In the genomic region with DNA sequence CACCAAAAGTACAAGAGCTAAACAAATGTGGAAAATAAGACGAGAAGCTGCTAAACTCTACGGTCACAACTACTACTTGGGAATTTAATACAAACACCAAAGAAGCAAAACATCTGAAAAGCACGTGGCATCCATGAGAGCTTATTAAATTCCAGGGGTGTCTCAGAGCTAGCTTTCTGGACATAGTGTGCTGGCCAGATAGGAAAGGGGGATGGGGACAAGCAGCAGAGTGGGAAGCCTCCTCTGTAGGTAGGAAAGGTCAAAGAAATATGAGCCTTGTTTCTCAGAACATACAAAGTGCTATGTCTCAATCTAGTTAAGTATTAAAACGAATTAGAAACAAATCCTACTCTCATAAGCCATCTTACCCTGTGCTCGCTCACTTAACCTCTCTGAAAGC, we compare ENCODE assay signal across 11 cellular contexts. TPM values are rescaled to one million over a fixed set of nuclear protein-coding genes. Genes with fewer than 3 reads are reported as not detected.
A peak's percentile ranks its signal among the peaks of the same experiment; 100 is the strongest.
DNase-seq lines count a peak whose midpoint lies in the region; ATAC-seq and TF ChIP-seq lines count a peak whose summit lies in the region.
"Had no signal": no experiment of that assay in that cellular context is flagged by ENCODE, and none has a peak within 500 bp of the region (broad histone marks: within the 10 kb centered on the region; RNA-seq: fewer than 3 reads in every experiment).

No MANE protein-coding gene starts in this region.

- no peaks in the 10 kb centered on the region for H3K9me3 ChIP-seq in heart right ventricle
- H3K9me3 ChIP-seq in prostate gland, result no peaks in the 10 kb centered on the region
- H3K9me3 ChIP-seq: uterus had no signal

- H3K27me3 ChIP-seq in BJ (ENCODE audit: control insufficient read depth, insufficient read depth, low read length) (no peaks in the 10 kb centered on the region), heart right ventricle (no peaks in the 10 kb centered on the region), prostate gland (replicated peaks; ENCODE audit: insufficient read depth) (no peaks in the 10 kb centered on the region)
- H3K27me3 ChIP-seq: uterus had no signal

- H3K4me1 Mint-ChIP-seq in WTC11, result peaks cover 14% of the 10 kb centered on the region; the same call in 1 of the 2 replicates
- H3K4me1 Mint-ChIP-seq in immature natural killer cell, result peaks cover under 1 to 1% of the 10 kb centered on the region in 2 donors
- peaks cover 0 to 2% of the 10 kb centered on the region in 2 donors for H3K4me1 Mint-ChIP-seq in effector memory CD8-positive, alpha-beta T cell (ENCODE audit: low read depth in 2 of 2)

- peaks cover 31% of the 10 kb centered on the region for H3K36me3 Mint-ChIP-seq in WTC11
- peaks cover 4 to 29% (median 6%) of the 10 kb centered on the region in 3 donors for H3K36me3 Mint-ChIP-seq in immature natural killer cell
- H3K36me3 Mint-ChIP-seq in effector memory CD8-positive, alpha-beta T cell (ENCODE audit: insufficient read depth), result peaks cover 15% of the 10 kb centered on the region

- ATAC-seq in WTC11 (no peak), heart right ventricle (peak in 6 of 8 donors; percentile 39 to 85 (median 59)), HG02885 (IDR thresholded peaks at IDR 0.05; ENCODE audit: poor library complexity, unreplicated experiment) (no peak)
- ATAC-seq in effector memory CD8-positive, alpha-beta T cell (replicated peaks), result no peak
- ATAC-seq: GM12878 had no signal

- no peaks in the 10 kb centered on the region; the same call in 1 of the 2 replicates for H3K27me3 Mint-ChIP-seq in WTC11 (ENCODE audit: low read depth)
- H3K27me3 Mint-ChIP-seq in immature natural killer cell (ENCODE audit: low read depth in 3 of 3), result peaks cover 0 to 5% (median 3%) of the 10 kb centered on the region in 3 donors
- no peaks in the 10 kb centered on the region for H3K27me3 Mint-ChIP-seq in effector memory CD8-positive, alpha-beta T cell

- H3K9me3 Mint-ChIP-seq in WTC11, result peaks cover 3% of the 10 kb centered on the region; the same call in 1 of the 2 replicates
- H3K9me3 Mint-ChIP-seq in immature natural killer cell, result no peaks in the 10 kb centered on the region
- H3K9me3 Mint-ChIP-seq in effector memory CD8-positive, alpha-beta T cell, result no peaks in the 10 kb centered on the region

- H3K4me1 ChIP-seq in heart right ventricle (peaks cover 0 to 20% (median 5%) of the 10 kb centered on the region in 9 donors), prostate gland (replicated peaks) (peaks cover 10% of the 10 kb centered on the region)
- H3K4me1 ChIP-seq: uterus had no signal

- intact Hi-C loops in heart right ventricle (cut with DNase I) (no loop called here), prostate gland (cut with DNase I) (loop anchor here (2.0 kb wide), 1 partner anchor 51 kb away; a partner anchor contains a TSS)

- CTCF ChIA-PET in BJ (lab: Yijun Ruan, JAX) (interaction anchor here (0.8 to 2.3 kb wide), 3 partner anchors 8 to 104 kb away, joined by 3 to 9 read pairs (median 5); no protein-coding TSS in a partner anchor), WTC11 (lab: Charles Lee) (no interaction called here), GM10248 (lab: Yijun Ruan, JAX) (interaction anchor here (1.0 to 4.5 kb wide), 3 partner anchors 14 to 387 kb away, joined by 3 to 29 read pairs (median 3); no protein-coding TSS in a partner anchor)

- peaks cover 5% of the 10 kb centered on the region for H3K36me3 ChIP-seq in BJ (ENCODE audit: control insufficient read depth, insufficient read depth, low read length)
- peaks cover 0 to 40% (median 5%) of the 10 kb centered on the region in 9 donors for H3K36me3 ChIP-seq in heart right ventricle
- no peaks in the 10 kb centered on the region for H3K36me3 ChIP-seq in prostate gland
- H3K36me3 ChIP-seq: uterus had no signal

- no peak for TF ChIP-seq POLR2A in prostate gland (IDR thresholded peaks at IDR 0.05)

- POLR2A ChIA-PET in BJ (lab: Charles Lee) (no interaction called here), WTC11 (lab: Charles Lee) (interaction anchor here (0.6 kb wide), 1 partner anchor 347 kb away, joined by 3 read pairs; no protein-coding TSS in a partner anchor), GM10248 (lab: Yijun Ruan, JAX) (no interaction called here)

- no peak for TF ChIP-seq CTCF in BJ (IDR thresholded peaks at IDR 0.05; ENCODE audit: insufficient read depth, low read depth, low read length)
- TF ChIP-seq CTCF in WTC11 (IDR thresholded peaks at IDR 0.05), result no peak
- TF ChIP-seq CTCF in heart right ventricle (IDR thresholded peaks at IDR 0.05), result no peak
- no peak for TF ChIP-seq CTCF in prostate gland (IDR thresholded peaks at IDR 0.05)
- no peak for TF ChIP-seq CTCF in GM10248 (IDR thresholded peaks at IDR 0.05; ENCODE audit: control extremely low read depth, extremely low read depth, low read depth, missing control alignments)

- DNase-seq in BJ (ENCODE audit: low read depth) (peak; percentile 61), WTC11 (ENCODE audit: low spot score) (no peak), heart right ventricle (no peak), prostate gland (ENCODE audit: low spot score) (peak; percentile 47), GM10248 (ENCODE audit: extremely low spot score) (no peak), immature natural killer cell (no peak)
- no peak for DNase-seq in effector memory CD8-positive, alpha-beta T cell
- DNase-seq: aorta had no signal

- 61 to 70% methylated on average over 5 of the region's 5 CpGs for WGBS in heart right ventricle, 2 donors
- WGBS in prostate gland, result 41% methylated on average over 5 of the region's 5 CpGs

- H3K4me3 ChIP-seq in BJ (ENCODE audit: low read depth, low read length) (no peak overlapping the region), heart right ventricle (no peak overlapping the region), prostate gland (no peak overlapping the region)
- H3K4me3 ChIP-seq: GM12878, uterus had no signal

- H3K4me3 Mint-ChIP-seq in WTC11 (no peak overlapping the region), immature natural killer cell (no peak overlapping the region)
- no peak overlapping the region for H3K4me3 Mint-ChIP-seq in effector memory CD8-positive, alpha-beta T cell

- H3K27ac ChIP-seq in heart right ventricle (peak overlapping the region in 8 of 10 donors; percentile 17 to 74 (median 55)), prostate gland (peak overlapping the region; percentile 65 to 77)

- H3K27ac Mint-ChIP-seq in WTC11, result peak overlapping the region; percentile 25
- no peak overlapping the region for H3K27ac Mint-ChIP-seq in immature natural killer cell
- H3K27ac Mint-ChIP-seq in effector memory CD8-positive, alpha-beta T cell, result no peak overlapping the region

TF ChIP-seq in WTC11, 78 proteins besides CTCF, POLR2A, EP300 and RAD21 (continues in another document):
- TF ChIP-seq, protein P1, sequence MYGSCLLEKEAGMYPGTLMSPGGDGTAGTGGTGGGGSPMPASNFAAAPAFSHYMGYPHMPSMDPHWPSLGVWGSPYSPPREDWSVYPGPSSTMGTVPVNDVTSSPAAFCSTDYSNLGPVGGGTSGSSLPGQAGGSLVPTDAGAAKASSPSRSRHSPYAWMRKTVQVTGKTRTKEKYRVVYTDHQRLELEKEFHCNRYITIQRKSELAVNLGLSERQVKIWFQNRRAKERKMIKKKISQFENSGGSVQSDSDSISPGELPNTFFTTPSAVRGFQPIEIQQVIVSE (CRISPR knock-in tag; IDR thresholded peaks at IDR 0.05; ENCODE audit: borderline replicate concordance), result no peak
- TF ChIP-seq, protein P2, sequence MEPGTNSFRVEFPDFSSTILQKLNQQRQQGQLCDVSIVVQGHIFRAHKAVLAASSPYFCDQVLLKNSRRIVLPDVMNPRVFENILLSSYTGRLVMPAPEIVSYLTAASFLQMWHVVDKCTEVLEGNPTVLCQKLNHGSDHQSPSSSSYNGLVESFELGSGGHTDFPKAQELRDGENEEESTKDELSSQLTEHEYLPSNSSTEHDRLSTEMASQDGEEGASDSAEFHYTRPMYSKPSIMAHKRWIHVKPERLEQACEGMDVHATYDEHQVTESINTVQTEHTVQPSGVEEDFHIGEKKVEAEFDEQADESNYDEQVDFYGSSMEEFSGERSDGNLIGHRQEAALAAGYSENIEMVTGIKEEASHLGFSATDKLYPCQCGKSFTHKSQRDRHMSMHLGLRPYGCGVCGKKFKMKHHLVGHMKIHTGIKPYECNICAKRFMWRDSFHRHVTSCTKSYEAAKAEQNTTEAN (CRISPR knock-in tag; IDR thresholded peaks at IDR 0.05), result no peak
- TF ChIP-seq, protein P3, sequence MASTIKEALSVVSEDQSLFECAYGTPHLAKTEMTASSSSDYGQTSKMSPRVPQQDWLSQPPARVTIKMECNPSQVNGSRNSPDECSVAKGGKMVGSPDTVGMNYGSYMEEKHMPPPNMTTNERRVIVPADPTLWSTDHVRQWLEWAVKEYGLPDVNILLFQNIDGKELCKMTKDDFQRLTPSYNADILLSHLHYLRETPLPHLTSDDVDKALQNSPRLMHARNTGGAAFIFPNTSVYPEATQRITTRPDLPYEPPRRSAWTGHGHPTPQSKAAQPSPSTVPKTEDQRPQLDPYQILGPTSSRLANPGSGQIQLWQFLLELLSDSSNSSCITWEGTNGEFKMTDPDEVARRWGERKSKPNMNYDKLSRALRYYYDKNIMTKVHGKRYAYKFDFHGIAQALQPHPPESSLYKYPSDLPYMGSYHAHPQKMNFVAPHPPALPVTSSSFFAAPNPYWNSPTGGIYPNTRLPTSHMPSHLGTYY (CRISPR knock-in tag; IDR thresholded peaks at IDR 0.05), result no peak
- no peak for TF ChIP-seq ELF4 (CRISPR knock-in tag; IDR thresholded peaks at IDR 0.05; ENCODE audit: low read depth)
- TF ChIP-seq, protein P4, sequence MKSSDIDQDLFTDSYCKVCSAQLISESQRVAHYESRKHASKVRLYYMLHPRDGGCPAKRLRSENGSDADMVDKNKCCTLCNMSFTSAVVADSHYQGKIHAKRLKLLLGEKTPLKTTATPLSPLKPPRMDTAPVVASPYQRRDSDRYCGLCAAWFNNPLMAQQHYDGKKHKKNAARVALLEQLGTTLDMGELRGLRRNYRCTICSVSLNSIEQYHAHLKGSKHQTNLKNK (CRISPR knock-in tag; IDR thresholded peaks at IDR 0.05), result no peak
- TF ChIP-seq TCF7 (CRISPR knock-in tag; IDR thresholded peaks at IDR 0.05; ENCODE audit: low read depth), result no peak
- no peak for TF ChIP-seq CBFB (CRISPR knock-in tag; IDR thresholded peaks at IDR 0.05; ENCODE audit: low read depth)
- no peak for TF ChIP-seq RORB (CRISPR knock-in tag; IDR thresholded peaks at IDR 0.05)
- no peak for TF ChIP-seq MYBL2 (CRISPR knock-in tag; IDR thresholded peaks at IDR 0.05)
- no peak for TF ChIP-seq FOXP1 (CRISPR knock-in tag; IDR thresholded peaks at IDR 0.05; ENCODE audit: borderline replicate concordance)

RNA-seq across cellular contexts. Expression of a gene that starts 51.3 kb away (rescaled TPM):
- polyA plus RNA-seq in BJ (2011; rRNA removed) (53.9 and 79.0 TPM in 2 replicates), heart right ventricle (10 to 100 TPM; 23.2 to 29.1 TPM), immature natural killer cell (100 to 1,000 TPM; 109 to 128 (median 125) TPM)
- 53.6 and 62.7 TPM in 2 replicates for polyA minus RNA-seq in BJ (2011; rRNA and poly(A)+ RNA removed)
- total RNA-seq in WTC11 (2021) (88.7 to 101 TPM (median 95.4 TPM) in 3 replicates), heart right ventricle (10 to 100 TPM; 33.7 to 69.5 (median 40.4) TPM), prostate gland (100 to 1,000 TPM; 118 to 259 TPM)

Comparison
In these comparisons a context has a peak if more than half of its experiments do, and no peak if none do; other contexts are left out.
1. DNase-seq: peak in BJ (single experiment) and prostate gland (single experiment); none in WTC11 (single experiment), heart right ventricle (0 of 2), GM10248 (single experiment), immature natural killer cell (0 of 3) and effector memory CD8-positive, alpha-beta T cell (0 of 3).
2. ATAC-seq: peak in heart right ventricle (6 of 8); none in WTC11 (single experiment), effector memory CD8-positive, alpha-beta T cell (single experiment) and HG02885 (single experiment).